1 cellular context compared by ENCODE assay signal in genomic region chr12:119804011-119804641, GRCh38.
TF ChIP-seq lines count a peak whose summit lies in the region.

No MANE protein-coding gene starts in this region.

TF ChIP-seq in HepG2, 621 proteins besides CTCF, POLR2A, EP300 and RAD21 (continued from another document and continues in another):
- TF ChIP-seq ZNF687 (CRISPR knock-in tag; IDR thresholded peaks at IDR 0.05) (peak; percentile 49), ZNF513 (CRISPR knock-in tag; conservative IDR thresholded peaks at IDR 0.05) (no peak), MIER3 (CRISPR knock-in tag; IDR thresholded peaks at IDR 0.05; ENCODE audit: borderline replicate concordance) (no peak), FOSL1 (CRISPR knock-in tag; IDR thresholded peaks at IDR 0.05; ENCODE audit: borderline replicate concordance) (peak; percentile 58), ZNF274 (CRISPR knock-in tag; IDR thresholded peaks at IDR 0.05) (no peak), PAXIP1 (CRISPR knock-in tag; conservative IDR thresholded peaks at IDR 0.05) (no peak), NKX3-1 (CRISPR knock-in tag; IDR thresholded peaks at IDR 0.05) (no peak), PLSCR1 (CRISPR knock-in tag; IDR thresholded peaks at IDR 0.05; ENCODE audit: borderline replicate concordance) (no peak), GABPA (IDR thresholded peaks at IDR 0.05; ENCODE audit: low read depth, low read length) (no peak), GABPA (CRISPR knock-in tag; IDR thresholded peaks at IDR 0.05; ENCODE audit: low read depth) (no peak), DMAP1 (CRISPR knock-in tag; IDR thresholded peaks at IDR 0.05) (no peak), HES4 (CRISPR knock-in tag; IDR thresholded peaks at IDR 0.05; ENCODE audit: borderline replicate concordance) (no peak), MYC (CRISPR knock-in tag; IDR thresholded peaks at IDR 0.05; ENCODE audit: borderline replicate concordance) (no peak), DPF2 (CRISPR knock-in tag; IDR thresholded peaks at IDR 0.05; ENCODE audit: borderline replicate concordance, low read depth) (no peak), BRF2 (CRISPR knock-in tag; IDR thresholded peaks at IDR 0.05) (no peak), MXD3 (CRISPR knock-in tag; IDR thresholded peaks at IDR 0.05) (no peak), HMGXB3 (CRISPR knock-in tag; IDR thresholded peaks at IDR 0.05; ENCODE audit: borderline replicate concordance) (no peak), ZNF777 (CRISPR knock-in tag; IDR thresholded peaks at IDR 0.05) (no peak), MBD4 (IDR thresholded peaks at IDR 0.05; ENCODE audit: borderline replicate concordance, low read length) (no peak), ZBTB34 (CRISPR knock-in tag; IDR thresholded peaks at IDR 0.05) (no peak), ZNF691 (CRISPR knock-in tag; IDR thresholded peaks at IDR 0.05; ENCODE audit: borderline replicate concordance, low read depth) (peak; percentile 57; the same call in 1 of the 2 replicates), SMYD3 (CRISPR knock-in tag; IDR thresholded peaks at IDR 0.05) (no peak), GATAD2A (CRISPR knock-in tag; IDR thresholded peaks at IDR 0.05) (peak; percentile 50), CREB1 (IDR thresholded peaks at IDR 0.05) (peak; percentile 28; the same call in 1 of the 2 replicates), CREB1 (CRISPR knock-in tag; IDR thresholded peaks at IDR 0.05) (no peak), ARID5B (CRISPR knock-in tag; IDR thresholded peaks at IDR 0.05) (no peak), MAFG (CRISPR knock-in tag; IDR thresholded peaks at IDR 0.05) (no peak), ZNF24 (IDR thresholded peaks at IDR 0.05) (no peak), FOSL2 (CRISPR knock-in tag; IDR thresholded peaks at IDR 0.05) (peak; percentile 94), ZNF350 (CRISPR knock-in tag; IDR thresholded peaks at IDR 0.05; ENCODE audit: borderline replicate concordance, low read depth) (no peak; the same call in 1 of the 2 replicates), POGZ (CRISPR knock-in tag; IDR thresholded peaks at IDR 0.05) (no peak), ZBTB42 (CRISPR knock-in tag; IDR thresholded peaks at IDR 0.05) (no peak), YEATS2 (CRISPR knock-in tag; IDR thresholded peaks at IDR 0.05; ENCODE audit: borderline replicate concordance) (no peak), TEAD3 (CRISPR knock-in tag; optimal IDR thresholded peaks at IDR 0.05; ENCODE audit: borderline replicate concordance) (peak; percentile 25), TCF7 (IDR thresholded peaks at IDR 0.05; ENCODE audit: low read depth) (no peak), ZFAT (CRISPR knock-in tag; conservative IDR thresholded peaks at IDR 0.05) (no peak), ZNF337 (CRISPR knock-in tag; IDR thresholded peaks at IDR 0.05; ENCODE audit: borderline replicate concordance, low read depth) (no peak), ZNF484 (CRISPR knock-in tag; IDR thresholded peaks at IDR 0.05; ENCODE audit: borderline replicate concordance, low read depth) (no peak), PITX1 (CRISPR knock-in tag; IDR thresholded peaks at IDR 0.05) (no peak)
